ENCODE assay signal across 33 cellular contexts in the genomic region with DNA sequence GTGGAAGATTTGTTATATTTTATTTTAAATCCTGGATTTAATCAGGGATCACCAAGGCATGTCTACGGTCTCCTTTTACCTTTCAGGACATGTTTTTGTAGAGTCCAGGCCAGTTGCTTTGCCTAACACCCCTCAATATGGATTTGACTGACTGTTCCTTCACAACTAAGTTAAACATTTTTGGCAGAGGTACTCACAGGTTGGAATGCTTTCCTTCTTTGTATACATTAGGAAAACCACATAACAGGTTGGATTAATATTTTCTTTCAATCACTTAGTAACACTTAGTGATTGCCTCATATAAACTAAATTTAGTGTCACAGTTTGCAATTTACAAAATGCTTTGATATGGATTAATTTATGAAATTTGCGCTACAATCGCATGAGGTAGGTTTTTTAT.
A peak's percentile ranks its signal among the peaks of the same experiment; 100 is the strongest.
DNase-seq lines count a peak whose midpoint lies in the region; TF ChIP-seq lines count a peak whose summit lies in the region.
"Had no signal": no experiment of that assay in that cellular context is flagged by ENCODE, and none has a peak within 500 bp of the region (broad histone marks: within the 10 kb centered on the region; RNA-seq: fewer than 3 reads in every experiment).

No MANE protein-coding gene starts in this region.

- H3K4me3 Mint-ChIP-seq in endothelial cell (ENCODE audit: unreplicated experiment) (no peak overlapping the region), mesothelial cell of epicardium (no peak overlapping the region)
- H3K4me3 Mint-ChIP-seq in CD4-positive, alpha-beta memory T cell, result no peak overlapping the region
- H3K4me3 Mint-ChIP-seq: effector memory CD8-positive, alpha-beta T cell; GM23338; nephron progenitor cell; stimulated activated naive B cell treated with anti-CD40 and anti-IgM and Interleukin-4, amounts not matched to agents 10 μg/mL and 1 μg/mL and 100 μg/mL, for 72 hours had no signal

- no peak overlapping the region for H3K4me3 ChIP-seq in AG04450 (ENCODE audit: low read depth, low read length)
- no peak overlapping the region for H3K4me3 ChIP-seq in CD4-positive, alpha-beta memory T cell (ENCODE audit: low read length in 2 of 2)
- H3K4me3 ChIP-seq: coronary artery, gastrocnemius medialis, GM23338, lung, pancreas, skin epidermis, suprapubic skin had no signal

- H3K27ac ChIP-seq in AG04450 (ENCODE audit: low read depth, low read length), result peak overlapping the region; percentile 0
- no peak overlapping the region for H3K27ac ChIP-seq in substantia nigra (ENCODE audit: low read depth, low read length, poor library complexity, severe bottlenecking)
- no peak overlapping the region for H3K27ac ChIP-seq in CD4-positive, alpha-beta memory T cell (ENCODE audit: low read depth, low read length)
- H3K27ac ChIP-seq: coronary artery, gastrocnemius medialis, pancreas, skin epidermis, suprapubic skin, WERI-Rb-1 had no signal

- no peaks in the 10 kb centered on the region for H3K27me3 ChIP-seq in AG04450 (ENCODE audit: control insufficient read depth, insufficient read depth, low read length)
- H3K27me3 ChIP-seq in CD4-positive, alpha-beta memory T cell (ENCODE audit: insufficient read depth, low read length), result no peaks in the 10 kb centered on the region
- H3K27me3 ChIP-seq: gastrocnemius medialis, pancreas, suprapubic skin had no signal

- peak overlapping the region; percentile 91 for H3K27ac Mint-ChIP-seq in endothelial cell (ENCODE audit: unreplicated experiment)
- peak overlapping the region; percentile 92 for H3K27ac Mint-ChIP-seq in mesothelial cell of epicardium
- H3K27ac Mint-ChIP-seq in CD4-positive, alpha-beta memory T cell, result no peak overlapping the region
- H3K27ac Mint-ChIP-seq: activated naive CD4-positive, alpha-beta T cell treated with anti-CD3 and anti-CD28 coated beads, Interleukin-2, amount 50 U/mL, for 72 hours; effector memory CD8-positive, alpha-beta T cell; GM23338; stimulated activated naive B cell treated with anti-CD40 and anti-IgM and Interleukin-4, amounts not matched to agents 10 μg/mL and 1 μg/mL and 100 μg/mL, for 72 hours had no signal

- H3K27me3 Mint-ChIP-seq in endothelial cell (ENCODE audit: unreplicated experiment) (peaks cover 9% of the 10 kb centered on the region), mesothelial cell of epicardium (ENCODE audit: low read depth) (no peaks in the 10 kb centered on the region)
- H3K27me3 Mint-ChIP-seq in CD4-positive, alpha-beta memory T cell, result peaks cover 0 to 1% of the 10 kb centered on the region in 2 donors
- H3K27me3 Mint-ChIP-seq: effector memory CD8-positive, alpha-beta T cell had no signal

- no peaks in the 10 kb centered on the region; the same call in 1 of the 2 replicates for H3K9me3 ChIP-seq in AG04450 (ENCODE audit: control insufficient read depth, insufficient read depth, low read length)
- H3K9me3 ChIP-seq in CD4-positive, alpha-beta memory T cell (ENCODE audit: control insufficient read depth in 1 of 2, low read length in 2 of 2), result no peaks in the 10 kb centered on the region
- H3K9me3 ChIP-seq: gastrocnemius medialis, pancreas, suprapubic skin had no signal

- peaks cover 28% of the 10 kb centered on the region for H3K4me1 Mint-ChIP-seq in endothelial cell (ENCODE audit: unreplicated experiment)
- peaks cover 17% of the 10 kb centered on the region for H3K4me1 Mint-ChIP-seq in mesothelial cell of epicardium
- no peaks in the 10 kb centered on the region for H3K4me1 Mint-ChIP-seq in CD4-positive, alpha-beta memory T cell
- H3K4me1 Mint-ChIP-seq: GM23338 had no signal

- no peaks in the 10 kb centered on the region for H3K9me3 Mint-ChIP-seq in endothelial cell (ENCODE audit: unreplicated experiment)
- H3K9me3 Mint-ChIP-seq in mesothelial cell of epicardium, result peaks cover 24% of the 10 kb centered on the region
- peaks cover 0 to 2% (median 0%) of the 10 kb centered on the region in 8 donors for H3K9me3 Mint-ChIP-seq in CD4-positive, alpha-beta memory T cell
- H3K9me3 Mint-ChIP-seq: activated naive CD4-positive, alpha-beta T cell treated with anti-CD3 and anti-CD28 coated beads, Interleukin-2, amount 50 U/mL, for 72 hours; effector memory CD8-positive, alpha-beta T cell; GM23338 had no signal

- in situ Hi-C loops in KBM-7 (cut with MboI; ENCODE audit: low pct_unique_long_range_greater_than_20kb, low sequenced_read_pairs), result no loop called here

- H3K36me3 ChIP-seq in CD4-positive, alpha-beta memory T cell (ENCODE audit: insufficient read depth, low read length), result no peaks in the 10 kb centered on the region
- H3K36me3 ChIP-seq: gastrocnemius medialis, pancreas, suprapubic skin, WERI-Rb-1 had no signal

- POLR2A ChIA-PET in AG04450 (lab: Yijun Ruan, JAX), result interaction anchor here (0.8 to 1.0 kb wide), 2 partner anchors 10 to 219 kb away, joined by 5 to 10 read pairs; partner anchors contain the start of gene CNKSR3
- POLR2A ChIA-PET in CD4-positive, alpha-beta memory T cell (lab: Charles Lee; ENCODE audit: partially characterized antibody), result no interaction called here

- DNase-seq in AG04450 (ENCODE audit: low read depth, low spot score) (no peak), NCI-H460 (ENCODE audit: extremely low read depth, low read depth) (peak; percentile 25), endothelial cell (ENCODE audit: low spot score) (no peak), mesothelial cell of epicardium (ENCODE audit: low spot score in 2 of 2, unreplicated experiment in 2 of 2) (no peak), DMS114 treated with DMSO at 0.1 percent for 48 hours (lab: John Stamatoyannopoulos, UW; ENCODE audit: unreplicated experiment) (no peak), substantia nigra (lab: John Stamatoyannopoulos, UW) (no peak), KBM-7 (no peak)
- no peak for DNase-seq in CD4-positive, alpha-beta memory T cell
- DNase-seq: activated CD4-positive, alpha-beta T cell treated with anti-CD3 and anti-CD28 coated beads for 48 hours; activated effector memory CD4-positive, alpha-beta T cell treated with Interleukin-2 at 50 U/mL for 16 hours; effector memory CD8-positive, alpha-beta T cell; gastrocnemius medialis; hippocampal formation; KG1; left cardiac atrium; MM.1S; NCI-H1417; NCI-H2029; NCI-H526; nephron progenitor cell; NK-92 treated with Interleukin-12 subunit alpha and Interleukin-12 subunit beta, amount 100 ng/mL, for 24 hours; pancreas; retina; SHP77 treated with DMSO at 0.1 percent for 48 hours; stimulated activated naive B cell treated with anti-CD40 and anti-IgM and Interleukin-4, amounts not matched to agents 10 μg/mL and 1 μg/mL and 100 μg/mL, for 72 hours; T1000; WERI-Rb-1 had no signal

- CTCF ChIA-PET in AG04450 (lab: Charles Lee), result interaction anchor here (1.2 kb wide), 1 partner anchor 15 kb away, joined by 4 read pairs; no protein-coding TSS in a partner anchor
- CTCF ChIA-PET in CD4-positive, alpha-beta memory T cell (lab: Charles Lee; ENCODE audit: partially characterized antibody), result no interaction called here

- no peaks in the 10 kb centered on the region for H3K4me1 ChIP-seq in CD4-positive, alpha-beta memory T cell (ENCODE audit: insufficient read depth, low read length)
- H3K4me1 ChIP-seq: gastrocnemius medialis, pancreas, suprapubic skin had no signal

- TF ChIP-seq CTCF in AG04450 (IDR thresholded peaks at IDR 0.05; ENCODE audit: low read depth, low read length), result no peak
- no peak for TF ChIP-seq CTCF in endothelial cell (IDR thresholded peaks at IDR 0.05; ENCODE audit: unreplicated experiment)
- TF ChIP-seq CTCF in mesothelial cell of epicardium (IDR thresholded peaks at IDR 0.05; ENCODE audit: unreplicated experiment), result no peak

- intact Hi-C loops in CD4-positive, alpha-beta memory T cell (cut with micrococcal nuclease), result no loop called here

- peaks cover 4% of the 10 kb centered on the region for H3K36me3 Mint-ChIP-seq in endothelial cell (ENCODE audit: low read depth, unreplicated experiment)
- peaks cover 5% of the 10 kb centered on the region for H3K36me3 Mint-ChIP-seq in mesothelial cell of epicardium
- H3K36me3 Mint-ChIP-seq in CD4-positive, alpha-beta memory T cell, result no peaks in the 10 kb centered on the region
- H3K36me3 Mint-ChIP-seq: activated naive CD4-positive, alpha-beta T cell treated with anti-CD3 and anti-CD28 coated beads, Interleukin-2, amount 50 U/mL, for 72 hours; stimulated activated naive B cell treated with anti-CD40 and anti-IgM and Interleukin-4, amounts not matched to agents 10 μg/mL and 1 μg/mL and 100 μg/mL, for 72 hours had no signal

Comparison
In these comparisons a context has a peak if more than half of its experiments do, and no peak if none do; other contexts are left out.
1. H3K27ac Mint-ChIP-seq: peak in endothelial cell (single experiment) and mesothelial cell of epicardium (single experiment); none in CD4-positive, alpha-beta memory T cell (0 of 7).